ENCODE assay signal across 8 cellular contexts in genomic region chr12:55996715-55997534, GRCh38. TPM values are rescaled to one million over a fixed set of nuclear protein-coding genes. Genes with fewer than 3 reads are reported as not detected.
DNase-seq lines count a peak whose midpoint lies in the region; ATAC-seq and TF ChIP-seq lines count a peak whose summit lies in the region.

Gene SUOX, plus strand, starts transcription at chr12:55997276. Its CDS starts 4,946 bp downstream, at chr12:56002222.

- peak within 1 kb of the TSS; percentile 83 to 89 (median 88) for H3K4me3 Mint-ChIP-seq in CD4-positive, CD25-positive, alpha-beta regulatory T cell

- under 1% methylated on average over 26 of the region's 27 CpGs for WGBS in suprapubic skin

- no peak for TF ChIP-seq CTCF in WERI-Rb-1 (IDR thresholded peaks at IDR 0.05; ENCODE audit: low read depth, low read length)
- no peak for TF ChIP-seq CTCF in epithelial cell of proximal tubule (conservative IDR thresholded peaks at IDR 0.05; ENCODE audit: low read depth, low read length)
- no peak for TF ChIP-seq CTCF in suprapubic skin (IDR thresholded peaks at IDR 0.05)

- no peaks in the 10 kb centered on the region for H3K27me3 ChIP-seq in CD4-positive, CD25-positive, alpha-beta regulatory T cell (ENCODE audit: control insufficient read depth, insufficient read depth, low read length)
- H3K27me3 ChIP-seq in WERI-Rb-1 (ENCODE audit: insufficient read depth, low read depth, severe bottlenecking) (no peaks in the 10 kb centered on the region), suprapubic skin (no peaks in the 10 kb centered on the region)

- peak within 1 kb of the TSS; percentile 76 to 91 (median 91) for H3K27ac Mint-ChIP-seq in CD4-positive, CD25-positive, alpha-beta regulatory T cell

- H3K4me1 Mint-ChIP-seq in CD4-positive, CD25-positive, alpha-beta regulatory T cell: peaks cover 6 to 37% (median 26%) of the 10 kb centered on the region in 4 donors

- peak within 1 kb of the TSS; percentile 50 for H3K27ac ChIP-seq in CD4-positive, CD25-positive, alpha-beta regulatory T cell (ENCODE audit: insufficient read depth, low read length, poor library complexity, severe bottlenecking)
- H3K27ac ChIP-seq in WERI-Rb-1 (peak within 1 kb of the TSS; percentile 49), suprapubic skin (peak within 1 kb of the TSS; percentile 74)

- DNase-seq in CD4-positive, CD25-positive, alpha-beta regulatory T cell: peak in 2 of 3 donors; percentile 45 to 78
- DNase-seq in NCI-H2107 (lab: John Stamatoyannopoulos, UW) (peak; percentile 82), WERI-Rb-1 (peak; percentile 97), epithelial cell of proximal tubule (ENCODE audit: low read depth) (peak; percentile 74), mesenteric fat pad (ENCODE audit: low spot score) (peak; percentile 97), suprapubic skin (ENCODE audit: low spot score in 2 of 2) (peak; percentile 96 to 98)

- H3K9me3 Mint-ChIP-seq in CD4-positive, CD25-positive, alpha-beta regulatory T cell: no peaks in the 10 kb centered on the region

- TF ChIP-seq POLR2A in suprapubic skin (IDR thresholded peaks at IDR 0.05): no peak

- peaks cover 18% of the 10 kb centered on the region for H3K4me1 ChIP-seq in CD4-positive, CD25-positive, alpha-beta regulatory T cell (ENCODE audit: control insufficient read depth, insufficient read depth, low read length, poor library complexity, severe bottlenecking)
- H3K4me1 ChIP-seq in suprapubic skin: peaks cover 15% of the 10 kb centered on the region

- TF ChIP-seq EP300 in suprapubic skin (IDR thresholded peaks at IDR 0.05): no peak

- H3K9me3 ChIP-seq in CD4-positive, CD25-positive, alpha-beta regulatory T cell (ENCODE audit: control insufficient read depth in 2 of 2, low read length in 2 of 2): no peaks in the 10 kb centered on the region
- H3K9me3 ChIP-seq in WERI-Rb-1 (ENCODE audit: severe bottlenecking) (no peaks in the 10 kb centered on the region), suprapubic skin (no peaks in the 10 kb centered on the region)

- peaks cover 17% of the 10 kb centered on the region for H3K36me3 Mint-ChIP-seq in CD4-positive, CD25-positive, alpha-beta regulatory T cell

- H3K4me3 ChIP-seq in CD4-positive, CD25-positive, alpha-beta regulatory T cell (ENCODE audit: low read depth, low read length): peak within 1 kb of the TSS; percentile 81
- H3K4me3 ChIP-seq in WERI-Rb-1 (ENCODE audit: low read depth, low read length) (peak within 1 kb of the TSS; percentile 70), epithelial cell of proximal tubule (ENCODE audit: low read depth, low read length) (peak within 1 kb of the TSS; percentile 83), suprapubic skin (peak within 1 kb of the TSS; percentile 59)

- H3K27me3 Mint-ChIP-seq in CD4-positive, CD25-positive, alpha-beta regulatory T cell: no peaks in the 10 kb centered on the region

- H3K36me3 ChIP-seq in CD4-positive, CD25-positive, alpha-beta regulatory T cell (ENCODE audit: control insufficient read depth, insufficient read depth, low read length): peaks cover 28% of the 10 kb centered on the region
- H3K36me3 ChIP-seq in WERI-Rb-1 (peaks cover 28% of the 10 kb centered on the region), suprapubic skin (peaks cover 28% of the 10 kb centered on the region)

- ATAC-seq in CD4-positive, CD25-positive, alpha-beta regulatory T cell (ENCODE audit: low read depth in 2 of 2): peak; percentile 33 to 38
- ATAC-seq in GM18907 (IDR thresholded peaks at IDR 0.05; ENCODE audit: unreplicated experiment) (peak; percentile 99), HG03066 (IDR thresholded peaks at IDR 0.05; ENCODE audit: low read depth, unreplicated experiment) (peak; percentile 96)

RNA-seq across cellular contexts. Expression of gene SUOX, which starts in this region (rescaled TPM):
- 6.9 TPM for total RNA-seq in CD4-positive, CD25-positive, alpha-beta regulatory T cell
- polyA plus RNA-seq in CD4-positive, CD25-positive, alpha-beta regulatory T cell: 10 to 100 TPM in 1 of 4 donors, 1 to 10 TPM in 3; 2.2 to 10.3 (median 5.9) TPM
- total RNA-seq in epithelial cell of proximal tubule: 12.9 and 15.7 TPM in 2 replicates
- total RNA-seq in mesenteric fat pad: 27.7 TPM
- total RNA-seq in suprapubic skin: 10 to 100 TPM; 18.7 to 25.6 (median 22.9) TPM

Comparison
In these comparisons a context has a peak if more than half of its experiments do, and no peak if none do; other contexts are left out.
1. Peak in every context shown above with its lines: DNase-seq, ATAC-seq, H3K4me3 ChIP-seq and H3K27ac ChIP-seq.
2. ATAC-seq: peak in every context shown above with its lines; median percentile 99 in GM18907; 96 in HG03066; 36 in CD4-positive, CD25-positive, alpha-beta regulatory T cell.